ENCODE assay signal across 9 cellular contexts in genomic region chr5:157540707-157541451, GRCh38. TPM values are rescaled to one million over a fixed set of nuclear protein-coding genes. Genes with fewer than 3 reads are reported as not detected.
DNase-seq lines count a peak whose midpoint lies in the region; ATAC-seq, FAIRE-seq and TF ChIP-seq lines count a peak whose summit lies in the region.
"Had no signal": no experiment of that assay in that cellular context is flagged by ENCODE, and none has a peak within 500 bp of the region (broad histone marks: within the 10 kb centered on the region; RNA-seq: fewer than 3 reads in every experiment).

No MANE protein-coding gene starts in this region.

- ATAC-seq in HG03139 (IDR thresholded peaks at IDR 0.05; ENCODE audit: unreplicated experiment) = peak; percentile 91
- peak in 3 of 4 donors; percentile 37 to 57 (median 48) for ATAC-seq in pancreas

- TF ChIP-seq CTCF in epithelial cell of esophagus (IDR thresholded peaks at IDR 0.05; ENCODE audit: insufficient read depth, low read depth, low read length, missing control alignments) = no peak
- TF ChIP-seq CTCF in pancreas (IDR thresholded peaks at IDR 0.05) = no peak

- no peak for FAIRE-seq in pancreas (lab: Jason Lieb, UNC)
- FAIRE-seq in frontal cortex (lab: Jason Lieb, UNC) = no peak
- FAIRE-seq: A204.1 had no signal

- intact Hi-C loops in activated CD4-positive, alpha-beta T cell treated with anti-CD3 and anti-CD28 coated beads, Interleukin-2, amount 10 ng/mL, durations not matched to agents 24 days and 14 days (cut with micrococcal nuclease) = loop anchor here (1.0 to 5.0 kb wide), 9 partner anchors 7 to 369 kb away; partner anchors contain the start of gene THG1L
- intact Hi-C loops in pancreas (cut with DNase I) = no loop called here

- peak overlapping the region in 1 of 4 donors; percentile 20 for H3K27ac ChIP-seq in pancreas

- H3K36me3 ChIP-seq in pancreas = no peaks in the 10 kb centered on the region

- DNase-seq in NCI-H2227 (lab: John Stamatoyannopoulos, UW; ENCODE audit: unreplicated experiment) = peak; percentile 10
- no peak for DNase-seq in NCI-H2227 treated with DMSO at 0.1 percent for 48 hours (lab: John Stamatoyannopoulos, UW)
- peak; percentile 88 for DNase-seq in activated CD4-positive, alpha-beta T cell treated with anti-CD3 and anti-CD28 coated beads, Interleukin-2, amount 10 ng/mL, durations not matched to agents 24 days and 14 days
- peak; percentile 27 for DNase-seq in epithelial cell of esophagus (ENCODE audit: low read depth)
- no peak for DNase-seq in pancreas
- DNase-seq in frontal cortex (ENCODE audit: low spot score in 2 of 2) = no peak
- no peak for DNase-seq in effector CD8-positive, alpha-beta T cell (lab: John Stamatoyannopoulos, UW)

- peak overlapping the region; percentile 53 for H3K4me3 Mint-ChIP-seq in activated CD4-positive, alpha-beta T cell treated with anti-CD3 and anti-CD28 coated beads, Interleukin-2, amount 10 ng/mL, durations not matched to agents 24 days and 14 days

- H3K9me3 ChIP-seq in pancreas = no peaks in the 10 kb centered on the region

- peaks cover 79% of the 10 kb centered on the region for H3K4me1 Mint-ChIP-seq in activated CD4-positive, alpha-beta T cell treated with anti-CD3 and anti-CD28 coated beads, Interleukin-2, amount 10 ng/mL, durations not matched to agents 24 days and 14 days

- H3K4me1 ChIP-seq in pancreas = no peaks in the 10 kb centered on the region

- 61 to 69% methylated on average over 11 of the region's 11 CpGs for WGBS in pancreas, 2 donors

- no peaks in the 10 kb centered on the region for H3K27me3 Mint-ChIP-seq in activated CD4-positive, alpha-beta T cell treated with anti-CD3 and anti-CD28 coated beads, Interleukin-2, amount 10 ng/mL, durations not matched to agents 24 days and 14 days

- H3K27me3 ChIP-seq in pancreas = no peaks in the 10 kb centered on the region

- H3K4me3 ChIP-seq in epithelial cell of esophagus (ENCODE audit: low read length) (no peak overlapping the region), pancreas (no peak overlapping the region)

- H3K9me3 Mint-ChIP-seq in activated CD4-positive, alpha-beta T cell treated with anti-CD3 and anti-CD28 coated beads, Interleukin-2, amount 10 ng/mL, durations not matched to agents 24 days and 14 days = no peaks in the 10 kb centered on the region

- peak overlapping the region; percentile 97 for H3K27ac Mint-ChIP-seq in activated CD4-positive, alpha-beta T cell treated with anti-CD3 and anti-CD28 coated beads, Interleukin-2, amount 10 ng/mL, durations not matched to agents 24 days and 14 days

- H3K36me3 Mint-ChIP-seq in activated CD4-positive, alpha-beta T cell treated with anti-CD3 and anti-CD28 coated beads, Interleukin-2, amount 10 ng/mL, durations not matched to agents 24 days and 14 days (ENCODE audit: low read depth) = peaks cover 52% of the 10 kb centered on the region

RNA-seq across cellular contexts. Expression of gene ADAM19, which starts 34.7 kb away (rescaled TPM):
- 232 TPM in 2 replicates for total RNA-seq in activated CD4-positive, alpha-beta T cell treated with anti-CD3 and anti-CD28 coated beads, Interleukin-2, amount 10 ng/mL, durations not matched to agents 24 days and 14 days
- total RNA-seq in pancreas = 1 to 10 TPM in 2 of 6 donors, under 1 TPM in 4; 0.47 to 3.0 (median 0.83) TPM
- under 1 TPM; 0.38 to 0.65 TPM for polyA plus RNA-seq in pancreas
- total RNA-seq in frontal cortex = 12.6 TPM

Comparison
In these comparisons a context has a peak if more than half of its experiments do, and no peak if none do; other contexts are left out.
1. DNase-seq: peak in NCI-H2227 (single experiment), activated CD4-positive, alpha-beta T cell treated with anti-CD3 and anti-CD28 coated beads, Interleukin-2, amount 10 ng/mL, durations not matched to agents 24 days and 14 days (single experiment) and epithelial cell of esophagus (single experiment); none in NCI-H2227 treated with DMSO at 0.1 percent for 48 hours (single experiment), pancreas (0 of 6), frontal cortex (0 of 2) and effector CD8-positive, alpha-beta T cell (single experiment).
2. RNA of gene ADAM19, which starts 34.7 kb away (total RNA-seq): 232 TPM in activated CD4-positive, alpha-beta T cell treated with anti-CD3 and anti-CD28 coated beads, Interleukin-2, amount 10 ng/mL, durations not matched to agents 24 days and 14 days; 12.6 TPM in frontal cortex (single experiment) and 0.47 to 3.0 TPM in pancreas; every median in the first group is over 10 times any median in the second.